In the genomic region with DNA sequence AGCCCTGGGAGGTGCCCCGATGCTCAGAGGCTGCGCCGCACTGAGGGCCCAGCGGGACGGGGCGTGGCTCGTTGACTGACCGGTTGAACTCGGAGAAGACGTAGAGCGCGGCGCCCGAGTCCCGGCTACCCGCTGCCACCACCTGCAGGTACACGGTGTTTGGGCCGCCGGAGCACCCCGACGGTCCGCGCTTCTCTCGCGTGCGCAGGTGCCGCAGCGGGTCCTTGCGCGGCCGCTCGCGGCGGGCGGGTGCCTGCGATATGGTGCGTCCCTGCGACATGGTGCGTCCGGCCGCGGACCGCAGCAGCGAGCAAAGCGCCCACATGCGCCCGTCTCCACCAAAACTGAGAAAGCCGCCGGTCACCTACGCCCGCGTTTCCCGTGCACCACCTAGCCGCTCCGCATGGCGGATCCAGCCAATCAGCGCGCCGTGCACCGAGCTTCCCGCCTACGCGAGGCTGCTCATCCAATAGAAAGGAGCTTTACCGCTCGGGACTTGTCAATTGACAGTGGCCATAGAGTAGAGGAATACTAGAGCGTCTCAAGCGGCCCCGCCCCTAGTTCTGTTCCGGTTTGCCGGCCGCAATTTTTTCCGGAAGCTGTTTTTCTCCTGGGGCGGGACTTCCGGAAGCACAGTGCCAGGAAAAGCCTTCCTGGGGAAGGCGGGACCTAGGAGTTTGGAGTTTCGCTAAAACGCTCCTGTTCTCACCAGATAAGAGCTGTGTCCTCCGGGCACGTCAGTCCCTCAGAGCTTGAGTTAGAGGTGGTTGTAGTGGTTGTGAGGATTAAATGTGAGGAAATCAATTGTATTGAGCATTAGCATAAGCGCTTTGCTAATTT, we compare ENCODE assay signal across 8 cellular contexts. TPM values are rescaled to one million over a fixed set of nuclear protein-coding genes. Genes with fewer than 3 reads are reported as not detected.
DNase-seq lines count a peak whose midpoint lies in the region; ATAC-seq and TF ChIP-seq lines count a peak whose summit lies in the region.

A gene with protein sequence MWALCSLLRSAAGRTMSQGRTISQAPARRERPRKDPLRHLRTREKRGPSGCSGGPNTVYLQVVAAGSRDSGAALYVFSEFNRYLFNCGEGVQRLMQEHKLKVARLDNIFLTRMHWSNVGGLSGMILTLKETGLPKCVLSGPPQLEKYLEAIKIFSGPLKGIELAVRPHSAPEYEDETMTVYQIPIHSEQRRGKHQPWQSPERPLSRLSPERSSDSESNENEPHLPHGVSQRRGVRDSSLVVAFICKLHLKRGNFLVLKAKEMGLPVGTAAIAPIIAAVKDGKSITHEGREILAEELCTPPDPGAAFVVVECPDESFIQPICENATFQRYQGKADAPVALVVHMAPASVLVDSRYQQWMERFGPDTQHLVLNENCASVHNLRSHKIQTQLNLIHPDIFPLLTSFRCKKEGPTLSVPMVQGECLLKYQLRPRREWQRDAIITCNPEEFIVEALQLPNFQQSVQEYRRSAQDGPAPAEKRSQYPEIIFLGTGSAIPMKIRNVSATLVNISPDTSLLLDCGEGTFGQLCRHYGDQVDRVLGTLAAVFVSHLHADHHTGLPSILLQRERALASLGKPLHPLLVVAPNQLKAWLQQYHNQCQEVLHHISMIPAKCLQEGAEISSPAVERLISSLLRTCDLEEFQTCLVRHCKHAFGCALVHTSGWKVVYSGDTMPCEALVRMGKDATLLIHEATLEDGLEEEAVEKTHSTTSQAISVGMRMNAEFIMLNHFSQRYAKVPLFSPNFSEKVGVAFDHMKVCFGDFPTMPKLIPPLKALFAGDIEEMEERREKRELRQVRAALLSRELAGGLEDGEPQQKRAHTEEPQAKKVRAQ (minus strand): TSS at position 405 of the 840 bp plus-strand sequence. CDS start 80 bp downstream, at position 325.

- intact Hi-C loops in heart right ventricle (cut with DNase I) (loop anchor here in 1 of 10 donors (10.0 kb wide), 1 partner anchor 223 kb away; no protein-coding TSS in a partner anchor), posterior cingulate gyrus (cut with DNase I) (loop anchor here (5.0 kb wide), 1 partner anchor 1021 kb away; a partner anchor contains a TSS)

- peak within 1 kb of the TSS; percentile 54 to 93 (median 87) for H3K27ac ChIP-seq in heart right ventricle
- peak within 1 kb of the TSS; percentile 83 to 88 (median 85) for H3K27ac ChIP-seq in upper lobe of left lung

- TF ChIP-seq POLR2A in GM15510 (IDR thresholded peaks at IDR 0.05; ENCODE audit: borderline replicate concordance, extremely low read depth, insufficient read length) (peak; percentile 78), upper lobe of left lung (IDR thresholded peaks at IDR 0.05) (peak in 3 of 4 donors; percentile 41 to 77 (median 65))

- H3K27me3 ChIP-seq in heart right ventricle = no peaks in the 10 kb centered on the region
- H3K27me3 ChIP-seq in upper lobe of left lung = no peaks in the 10 kb centered on the region

- H3K27ac Mint-ChIP-seq in T-helper 1 cell treated with Interleukin-12 subunit alpha and Interleukin-12 subunit beta and Interleukin-4 antibody, amounts not matched to agents 30 μg/mL and 1 μg/mL, for 36 hours = peak within 1 kb of the TSS; percentile 95

- H3K9me3 ChIP-seq in heart right ventricle (no peaks in the 10 kb centered on the region), upper lobe of left lung (no peaks in the 10 kb centered on the region)

- TF ChIP-seq CTCF in heart right ventricle (IDR thresholded peaks at IDR 0.05) (peak in 3 of 9 donors; percentile 5 to 26 (median 16)), upper lobe of left lung (IDR thresholded peaks at IDR 0.05) (peak in 3 of 6 experiments; percentile 39 to 64 (median 42))

- no peaks in the 10 kb centered on the region for H3K9me3 Mint-ChIP-seq in T-helper 1 cell treated with Interleukin-12 subunit alpha and Interleukin-12 subunit beta and Interleukin-4 antibody, amounts not matched to agents 30 μg/mL and 1 μg/mL, for 36 hours

- H3K36me3 ChIP-seq in heart right ventricle (peaks cover under 1 to 39% (median 31%) of the 10 kb centered on the region in 9 donors), upper lobe of left lung (peaks cover 14 to 33% (median 30%) of the 10 kb centered on the region in 4 donors)

- WGBS in heart right ventricle, 2 donors = 1% methylated on average over 80 of the region's 80 CpGs
- WGBS in upper lobe of left lung, 2 donors = 1% methylated on average over 28 to 32 of the region's 80 CpGs

- H3K4me3 ChIP-seq in heart right ventricle = peak within 1 kb of the TSS; percentile 75 to 100 (median 91)
- H3K4me3 ChIP-seq in upper lobe of left lung = peak within 1 kb of the TSS; percentile 77 to 96 (median 88)

- H3K36me3 Mint-ChIP-seq in T-helper 1 cell treated with Interleukin-12 subunit alpha and Interleukin-12 subunit beta and Interleukin-4 antibody, amounts not matched to agents 30 μg/mL and 1 μg/mL, for 36 hours (ENCODE audit: low read depth) = peaks cover 34% of the 10 kb centered on the region

- TF ChIP-seq EP300 in upper lobe of left lung (IDR thresholded peaks at IDR 0.05) = no peak

- DNase-seq in NCI-H1694 (lab: John Stamatoyannopoulos, UW) (peak; percentile 99), amniotic stem cell (lab: John Stamatoyannopoulos, UW) (peak; percentile 97), heart right ventricle (peak; percentile 95 to 99), posterior cingulate gyrus (peak; percentile 96 to 100 (median 98)), upper lobe of left lung (peak; percentile 98 to 99)

- no peaks in the 10 kb centered on the region for H3K27me3 Mint-ChIP-seq in T-helper 1 cell treated with Interleukin-12 subunit alpha and Interleukin-12 subunit beta and Interleukin-4 antibody, amounts not matched to agents 30 μg/mL and 1 μg/mL, for 36 hours (ENCODE audit: low read depth)

- H3K4me1 ChIP-seq in heart right ventricle = peaks cover 0 to 23% (median 11%) of the 10 kb centered on the region in 9 donors
- H3K4me1 ChIP-seq in upper lobe of left lung = peaks cover 6 to 23% (median 13%) of the 10 kb centered on the region in 4 donors

- peaks cover 24% of the 10 kb centered on the region for H3K4me1 Mint-ChIP-seq in T-helper 1 cell treated with Interleukin-12 subunit alpha and Interleukin-12 subunit beta and Interleukin-4 antibody, amounts not matched to agents 30 μg/mL and 1 μg/mL, for 36 hours (ENCODE audit: low read depth)

- H3K4me3 Mint-ChIP-seq in T-helper 1 cell treated with Interleukin-12 subunit alpha and Interleukin-12 subunit beta and Interleukin-4 antibody, amounts not matched to agents 30 μg/mL and 1 μg/mL, for 36 hours = peak within 1 kb of the TSS; percentile 95

- ATAC-seq in HG02885 (IDR thresholded peaks at IDR 0.05; ENCODE audit: poor library complexity, unreplicated experiment) (peak; percentile 97), heart right ventricle (peak; percentile 98 to 100 (median 99)), upper lobe of left lung (ENCODE audit: low FRiP score in 2 of 2) (peak; percentile 100)

RNA-seq across cellular contexts. Expression of the gene that starts here (rescaled TPM):
- total RNA-seq in heart right ventricle (10 to 100 TPM; 54.2 to 76.8 (median 64.1) TPM), upper lobe of left lung (10 to 100 TPM; 40.5 to 67.1 (median 46.4) TPM)
- polyA plus RNA-seq in heart right ventricle = 10 to 100 TPM; 32.3 to 50.4 TPM

Comparison
In these comparisons a context has a peak if more than half of its experiments do, and no peak if none do; other contexts are left out.
1. Peak in every context shown above with its lines: DNase-seq, ATAC-seq, H3K4me3 ChIP-seq and H3K27ac ChIP-seq.